8 cellular contexts compared by ENCODE assay signal in genomic region chr5:176361437-176362097, GRCh38. TPM values are rescaled to one million over a fixed set of nuclear protein-coding genes. Genes with fewer than 3 reads are reported as not detected.
DNase-seq lines count a peak whose midpoint lies in the region; ATAC-seq and TF ChIP-seq lines count a peak whose summit lies in the region.

Gene KIAA1191 (minus strand): TSS chr5:176361764. CDS start chr5:176359508, 2,256 bp downstream.

- H3K4me1 ChIP-seq in DND-41 (ENCODE audit: insufficient read depth, low read length) (peaks cover 28% of the 10 kb centered on the region), KMS-11 (ENCODE audit: low read depth, poor library complexity, severe bottlenecking) (peaks cover 8% of the 10 kb centered on the region), Panc1 (ENCODE audit: control insufficient read depth, insufficient read depth, low read length) (peaks cover 13% of the 10 kb centered on the region), esophagus muscularis mucosa (peaks cover 20 to 50% (median 49%) of the 10 kb centered on the region in 4 donors)

- peak within 1 kb of the TSS; percentile 75 to 99 for H3K4me3 ChIP-seq in DND-41 (ENCODE audit: low read depth in 1 of 2, low read length in 2 of 2)
- no peak within 1 kb of the TSS for H3K4me3 ChIP-seq in KMS-11 (IDR thresholded peaks at IDR 0.05; ENCODE audit: insufficient read depth, low read depth, low read length)
- H3K4me3 ChIP-seq in Panc1 (ENCODE audit: low read depth in 2 of 2, low read length in 2 of 2) = peak within 1 kb of the TSS; percentile 93 to 99
- H3K4me3 ChIP-seq in esophagus muscularis mucosa = peak within 1 kb of the TSS; percentile 88 to 93 (median 90)

- H2AFZ ChIP-seq in DND-41 (ENCODE audit: low read depth, low read length) = peak within 1 kb of the TSS; percentile 89
- peak within 1 kb of the TSS; percentile 87 for H2AFZ ChIP-seq in KMS-11 (ENCODE audit: low read depth)

- CTCF ChIA-PET in Panc1 (lab: Charles Lee) = interaction anchor here (0.6 to 0.8 kb wide), 2 partner anchors 11 to 41 kb away, joined by 3 to 7 read pairs; no protein-coding TSS in a partner anchor

- peak within 1 kb of the TSS; percentile 80 for H3K27ac ChIP-seq in DND-41 (ENCODE audit: low read length)
- peak within 1 kb of the TSS; percentile 16; the same call in 1 of the 2 replicates for H3K27ac ChIP-seq in KMS-11
- H3K27ac ChIP-seq in Panc1 (ENCODE audit: low read length) = peak within 1 kb of the TSS; percentile 93
- peak within 1 kb of the TSS; percentile 77 to 85 (median 84) for H3K27ac ChIP-seq in esophagus muscularis mucosa (replicated peaks in 1 of 4)

- H3K9me3 ChIP-seq in DND-41 (ENCODE audit: insufficient read depth, low read length, severe bottlenecking) = no peaks in the 10 kb centered on the region
- no peaks in the 10 kb centered on the region for H3K9me3 ChIP-seq in Panc1 (ENCODE audit: control insufficient read depth, insufficient read depth, low read depth, low read length)
- no peaks in the 10 kb centered on the region for H3K9me3 ChIP-seq in esophagus muscularis mucosa

- H3K36me3 ChIP-seq in DND-41 (ENCODE audit: insufficient read depth, low read length) (peaks cover 27% of the 10 kb centered on the region), KMS-11 (ENCODE audit: insufficient read depth) (no peaks in the 10 kb centered on the region), Panc1 (ENCODE audit: control insufficient read depth, insufficient read depth, low read length) (peaks cover 6% of the 10 kb centered on the region), esophagus muscularis mucosa (peaks cover 0 to 28% (median 18%) of the 10 kb centered on the region in 4 donors)

- in situ Hi-C loops in Panc1 (cut with HindIII; ENCODE audit: low pct_unique_long_range_greater_than_20kb, low sequenced_read_pairs) = no loop called here

- peak; percentile 57 for TF ChIP-seq CTCF in DND-41 (IDR thresholded peaks at IDR 0.05; ENCODE audit: borderline replicate concordance, extremely low read depth, low read length, poor library complexity, severe bottlenecking)
- no peak for TF ChIP-seq CTCF in KMS-11 (conservative IDR thresholded peaks at IDR 0.05; ENCODE audit: low read depth, low read length)
- TF ChIP-seq CTCF in Panc1 (IDR thresholded peaks at IDR 0.05) = no peak; the same call in 1 of the 2 replicates
- peak; percentile 14 to 41 (median 35) for TF ChIP-seq CTCF in esophagus muscularis mucosa (IDR thresholded peaks at IDR 0.05)

- no peak for TF ChIP-seq EP300 in esophagus muscularis mucosa (IDR thresholded peaks at IDR 0.05)

- H3K9ac ChIP-seq in DND-41 (ENCODE audit: low read depth, low read length) (peak within 1 kb of the TSS; percentile 90), KMS-11 (peak within 1 kb of the TSS; percentile 62)

- H3K79me2 ChIP-seq in DND-41 (ENCODE audit: insufficient read depth, low read length) (peaks cover 44% of the 10 kb centered on the region), KMS-11 (ENCODE audit: insufficient read depth, low read depth) (peaks cover 17% of the 10 kb centered on the region; the same call in 1 of the 2 replicates)

- H4K20me1 ChIP-seq in DND-41 (ENCODE audit: insufficient read depth, low read length) (peaks cover 11% of the 10 kb centered on the region; the same call in 1 of the 2 replicates), KMS-11 (ENCODE audit: insufficient read depth) (no peaks in the 10 kb centered on the region)

- H3K27me3 ChIP-seq in DND-41 (ENCODE audit: insufficient read depth, low read length, poor library complexity) (no peaks in the 10 kb centered on the region), KMS-11 (ENCODE audit: insufficient read depth, low read depth) (no peaks in the 10 kb centered on the region), Panc1 (ENCODE audit: control insufficient read depth, insufficient read depth, low read length) (no peaks in the 10 kb centered on the region), esophagus muscularis mucosa (no peaks in the 10 kb centered on the region)

- peak; percentile 95 for DNase-seq in DND-41
- DNase-seq in Panc1 (ENCODE audit: low read depth, low spot score) = peak; percentile 69
- peak; percentile 95 to 96 for DNase-seq in activated T-cell treated with anti-CD3 and anti-CD28 coated beads, Interleukin-2, amount 50 U/mL, for 48 hours
- DNase-seq in esophagus muscularis mucosa (ENCODE audit: extremely low spot score) = peak; percentile 97
- DNase-seq in myocyte (ENCODE audit: low read depth) = peak; percentile 94
- DNase-seq in stimulated activated CD8-positive, alpha-beta memory T cell treated with anti-CD3 and anti-CD28 coated beads, Interleukin-7, amount 100 ng/mL, for 48 hours (ENCODE audit: extremely low read depth in 1 of 2, low read depth in 1 of 2) = peak; percentile 83 to 93

- peak; percentile 97 for ATAC-seq in DND-41 (ENCODE audit: insufficient read depth, low read depth)
- ATAC-seq in GM21737 (IDR thresholded peaks at IDR 0.05; ENCODE audit: unreplicated experiment) = peak; percentile 83
- ATAC-seq in Panc1 = peak; percentile 97

- BruUV-seq in Panc1 (replicated peaks; lab: Mats Ljungman, UMichigan) = no TSS peak

- H3K4me2 ChIP-seq in DND-41 (ENCODE audit: insufficient read depth, low read length) = peak within 1 kb of the TSS; percentile 82
- H3K4me2 ChIP-seq in KMS-11 = peak within 1 kb of the TSS; percentile 76

- POLR2A ChIA-PET in Panc1 (lab: Charles Lee) = interaction anchor here (0.9 kb wide), 1 partner anchor 24 kb away, joined by 3 read pairs; no protein-coding TSS in a partner anchor

- 0% methylated on average over 7 of the region's 50 CpGs for WGBS in esophagus muscularis mucosa

- intact Hi-C loops in Panc1 (cut with micrococcal nuclease; ENCODE audit: unreplicated experiment) = no loop called here
- intact Hi-C loops in esophagus muscularis mucosa (cut with DNase I) = no loop called here

- TF ChIP-seq POLR2A in esophagus muscularis mucosa (IDR thresholded peaks at IDR 0.05; ENCODE audit: low read depth) = peak; percentile 48

RNA-seq across cellular contexts. Expression of gene KIAA1191, which starts in this region (rescaled TPM):
- 92.3 TPM for total RNA-seq in Panc1 (2021; ENCODE audit: unreplicated experiment)
- polyA plus RNA-seq in Panc1 (2012; ENCODE audit: insufficient read length) = 91.3 TPM
- 100 to 1,000 TPM; 115 to 157 (median 139) TPM for total RNA-seq in esophagus muscularis mucosa
- 96.3 and 103 TPM in 2 replicates for total RNA-seq in myocyte
- 152 TPM for polyA plus RNA-seq in myocyte (2012)

Comparison
In these comparisons a context has a peak if more than half of its experiments do, and no peak if none do; other contexts are left out.
1. H3K27ac ChIP-seq: peak in every context shown above with its lines; median percentile 93 in Panc1; 84 in esophagus muscularis mucosa; 80 in DND-41; 16 in KMS-11.
2. CTCF ChIP-seq: peak in DND-41 (single experiment) and esophagus muscularis mucosa (3 of 3); none in KMS-11 (single experiment) and Panc1 (single experiment).
3. Peak in every context shown above with its lines, with median percentiles within 50 percentile points of each other: ATAC-seq and DNase-seq.